In the genomic region with DNA sequence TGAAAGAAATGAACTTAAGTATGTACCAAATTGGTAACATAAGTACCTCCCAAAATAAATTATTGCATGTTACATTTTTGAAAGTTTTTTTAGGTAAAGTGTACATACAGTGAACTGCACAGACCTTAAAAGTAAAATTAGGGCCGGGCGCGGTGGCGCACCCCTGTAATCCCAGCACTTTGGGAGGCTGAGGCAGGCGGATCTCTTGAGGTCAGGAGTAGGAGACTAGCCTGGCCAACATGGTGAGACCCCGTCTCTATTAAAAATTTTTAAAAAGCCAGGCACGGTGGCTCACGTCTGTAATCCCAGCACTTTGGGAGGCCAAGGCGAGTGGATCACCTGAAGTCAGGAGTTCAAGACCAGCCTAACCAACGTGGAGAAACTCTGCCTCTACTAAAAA, we compare ENCODE assay signal across 6 cellular contexts. TPM values are rescaled to one million over a fixed set of nuclear protein-coding genes. Genes with fewer than 3 reads are reported as not detected.
A peak's percentile ranks its signal among the peaks of the same experiment; 100 is the strongest.
DNase-seq lines count a peak whose midpoint lies in the region; TF ChIP-seq lines count a peak whose summit lies in the region.
"Not testable (repeated sequence)": the region's sequence is repeated elsewhere in the genome, so short reads cannot be mapped to it uniquely, and the experiment has no call there.

No MANE protein-coding gene starts in this region.

- H3K4me1 ChIP-seq in hepatocyte (ENCODE audit: insufficient read depth) (peaks cover 29% of the 10 kb centered on the region), testis (peaks cover 38% of the 10 kb centered on the region)

- not testable (repeated sequence) for H3K27me3 ChIP-seq in WERI-Rb-1 (ENCODE audit: insufficient read depth, low read depth, severe bottlenecking); hepatocyte; testis

- WGBS in hepatocyte (ENCODE audit: low lambda C conversion rate, missing lambda C conversion rate) = 99% methylated on average over 10 of the region's 10 CpGs
- 84 to 95% methylated on average over 10 of the region's 10 CpGs for WGBS in testis, 2 donors

- CTCF ChIA-PET in RWPE1 (lab: Yijun Ruan, JAX) = not testable (repeated sequence)

- not testable (repeated sequence) for DNase-seq in RWPE1 (ENCODE audit: low spot score); WERI-Rb-1; epithelial cell of prostate (ENCODE audit: low read depth, low spot score); hepatocyte (ENCODE audit: low spot score); testis

- H3K79me2 ChIP-seq in hepatocyte = peaks cover 21% of the 10 kb centered on the region

- TF ChIP-seq POLR2A in testis (IDR thresholded peaks at IDR 0.05) = not testable (repeated sequence)

- H4K20me1 ChIP-seq in hepatocyte (ENCODE audit: insufficient read depth, poor library complexity, severe bottlenecking) = not testable (repeated sequence)

- H3K4me3 ChIP-seq in WERI-Rb-1 (ENCODE audit: low read depth, low read length); hepatocyte; testis: not testable (repeated sequence)

- H2AFZ ChIP-seq in hepatocyte = not testable (repeated sequence)

- not testable (repeated sequence) for H3K9me2 ChIP-seq in hepatocyte (replicated peaks; ENCODE audit: insufficient read depth)

- intact Hi-C loops in testis (cut with DNase I; ENCODE audit: low total_unique reads) = not testable (repeated sequence)

- H3K36me3 ChIP-seq in WERI-Rb-1; hepatocyte (replicated peaks; ENCODE audit: insufficient read depth, low read depth); testis (ENCODE audit: low read depth, missing control alignments): not testable (repeated sequence)

- H3K27ac ChIP-seq in C4-2B (peak overlapping the region; percentile 90), RWPE1 (peak overlapping the region; percentile 99), WERI-Rb-1 (peak overlapping the region; percentile 96; the same call in 1 of the 2 replicates), epithelial cell of prostate (peak overlapping the region; percentile 98), hepatocyte (peak overlapping the region; percentile 99), testis (peak overlapping the region; percentile 72 to 99)

- not testable (repeated sequence) for H3K9me3 ChIP-seq in WERI-Rb-1 (ENCODE audit: severe bottlenecking); hepatocyte (ENCODE audit: low read depth); testis

- not testable (repeated sequence) for TF ChIP-seq CTCF in C4-2B (conservative IDR thresholded peaks at IDR 0.05); RWPE1 (conservative IDR thresholded peaks at IDR 0.05; ENCODE audit: low read depth); WERI-Rb-1 (IDR thresholded peaks at IDR 0.05; ENCODE audit: low read depth, low read length); hepatocyte (IDR thresholded peaks at IDR 0.05; ENCODE audit: poor library complexity); testis (IDR thresholded peaks at IDR 0.05)

- H3K4me2 ChIP-seq in hepatocyte = not testable (repeated sequence)

- POLR2A ChIA-PET in RWPE1 (lab: Yijun Ruan, JAX; ENCODE audit: low non-redundant PET) = not testable (repeated sequence)

RNA-seq across cellular contexts. Expression of a gene that starts 1.7 kb away (rescaled TPM):
- 35.6 and 38.6 TPM in 2 replicates for total RNA-seq in hepatocyte
- 23.4 and 34.4 TPM in 2 replicates for polyA plus RNA-seq in hepatocyte
- 10 to 100 TPM; 74.1 to 80.2 TPM for total RNA-seq in testis
- polyA plus RNA-seq in testis (ENCODE audit: insufficient read depth, low read depth, low replicate concordance) = 60.1 TPM

RNA-seq across cellular contexts. Expression of a gene that starts 8.3 kb away (rescaled TPM):
- total RNA-seq in hepatocyte (145 and 191 TPM in 2 replicates), testis (100 to 1,000 TPM; 130 to 160 TPM)
- polyA plus RNA-seq in hepatocyte (122 and 146 TPM in 2 replicates), testis (ENCODE audit: insufficient read depth, low read depth, low replicate concordance) (146 TPM)
